Comparison of ENCODE assay signal across 23 cellular contexts in genomic region chr9:90822866-90823265, GRCh38. TPM values are rescaled to one million over a fixed set of nuclear protein-coding genes. Genes with fewer than 3 reads are reported as not detected.
DNase-seq lines count a peak whose midpoint lies in the region; ATAC-seq and TF ChIP-seq lines count a peak whose summit lies in the region.
"Had no signal": no experiment of that assay in that cellular context is flagged by ENCODE, and none has a peak within 500 bp of the region (broad histone marks: within the 10 kb centered on the region; RNA-seq: fewer than 3 reads in every experiment).

No MANE protein-coding gene starts in this region.

- H3K79me1 ChIP-seq in H9 (ENCODE audit: insufficient read depth, low read depth, low read length, poor library complexity, severe bottlenecking) = no peaks in the 10 kb centered on the region

- H3T11ph ChIP-seq in H9 (ENCODE audit: low read length) = no peak overlapping the region

- H3K27ac ChIP-seq in BLaER1 (no peak overlapping the region), H9 (ENCODE audit: insufficient read length, low read depth, low read length) (no peak overlapping the region), MM.1S (ENCODE audit: low read length) (no peak overlapping the region), heart right ventricle (no peak overlapping the region)
- H3K27ac ChIP-seq: C4-2B, KMS-11, SJSA1 had no signal

- peaks cover 3% of the 10 kb centered on the region for H3K27me3 Mint-ChIP-seq in H9 (ENCODE audit: low read depth)
- H3K27me3 Mint-ChIP-seq in dendritic cell treated with granulocyte-macrophage colony-stimulating factor and Interleukin-4, amounts not matched to agents 40 ng/mL and 50 ng/mL, for 4 days = no peaks in the 10 kb centered on the region
- H3K27me3 Mint-ChIP-seq in naive B cell = no peaks in the 10 kb centered on the region
- H3K27me3 Mint-ChIP-seq in activated CD4-positive, alpha-beta memory T cell treated with anti-CD3 and anti-CD28 coated beads, Interleukin-2, amount 10 ng/mL, durations not matched to agents 7 days and 5 days = peaks cover 37% of the 10 kb centered on the region

- CTCF ChIA-PET in activated CD4-positive, alpha-beta memory T cell treated with anti-CD3 and anti-CD28 coated beads, Interleukin-2, amount 10 ng/mL, durations not matched to agents 7 days and 5 days (lab: Charles Lee) = no interaction called here

- H3K4ac ChIP-seq in H9 (ENCODE audit: low read depth, low read length) = no peak overlapping the region

- H2AFZ ChIP-seq in H9 (ENCODE audit: low read length) (no peak overlapping the region), MM.1S (ENCODE audit: low read length) (no peak overlapping the region)

- TF ChIP-seq CTCF in H9 (conservative IDR thresholded peaks at IDR 0.05) = no peak
- TF ChIP-seq CTCF in MM.1S (IDR thresholded peaks at IDR 0.05; ENCODE audit: low read length) = no peak
- TF ChIP-seq CTCF in heart right ventricle (IDR thresholded peaks at IDR 0.05) = no peak

- H3K4me1 Mint-ChIP-seq in H9 = peaks cover 8 to 10% of the 10 kb centered on the region in 2 experiments; a peak in 3 of 4 replicates
- peaks cover 80% of the 10 kb centered on the region for H3K4me1 Mint-ChIP-seq in dendritic cell treated with granulocyte-macrophage colony-stimulating factor and Interleukin-4, amounts not matched to agents 40 ng/mL and 50 ng/mL, for 4 days (ENCODE audit: low read depth)
- peaks cover 65 to 77% (median 74%) of the 10 kb centered on the region in 3 donors for H3K4me1 Mint-ChIP-seq in naive B cell
- no peaks in the 10 kb centered on the region for H3K4me1 Mint-ChIP-seq in activated CD4-positive, alpha-beta memory T cell treated with anti-CD3 and anti-CD28 coated beads, Interleukin-2, amount 10 ng/mL, durations not matched to agents 7 days and 5 days

- H3K9ac ChIP-seq in BLaER1 (no peak overlapping the region), H9 (ENCODE audit: extremely low read depth, insufficient read length, low read length) (no peak overlapping the region), MM.1S (ENCODE audit: low read length) (no peak overlapping the region)
- H3K9ac ChIP-seq: KMS-11 had no signal

- H2BK12ac ChIP-seq in H9 (ENCODE audit: insufficient read length, low read depth, low read length) = no peak overlapping the region

- H3K27ac Mint-ChIP-seq in H9 (peak overlapping the region in 1 of 3 experiments; percentile 89; a peak in 2 of 7 replicates), naive B cell (peak overlapping the region in 4 of 6 donors; percentile 49 to 69 (median 59))
- H3K27ac Mint-ChIP-seq in dendritic cell treated with granulocyte-macrophage colony-stimulating factor and Interleukin-4, amounts not matched to agents 40 ng/mL and 50 ng/mL, for 4 days = peak overlapping the region; percentile 48
- H3K27ac Mint-ChIP-seq in activated CD4-positive, alpha-beta memory T cell treated with anti-CD3 and anti-CD28 coated beads, Interleukin-2, amount 10 ng/mL, durations not matched to agents 7 days and 5 days = no peak overlapping the region

- no peaks in the 10 kb centered on the region for H3K23me2 ChIP-seq in H9 (ENCODE audit: insufficient read length, low read depth, low read length, poor library complexity, severe bottlenecking)

- ATAC-seq in naive B cell (ENCODE audit: low read depth in 2 of 2) (no peak), heart right ventricle (no peak), HG02852 (IDR thresholded peaks at IDR 0.05; ENCODE audit: unreplicated experiment) (no peak)
- ATAC-seq: Right ventricle myocardium inferior had no signal

- H3K79me2 ChIP-seq in H9 (ENCODE audit: insufficient read depth, low read length) (no peaks in the 10 kb centered on the region), MM.1S (ENCODE audit: low read length) (peaks cover 12% of the 10 kb centered on the region)

- H3K4me1 ChIP-seq in BLaER1 (peaks cover 34% of the 10 kb centered on the region), H9 (ENCODE audit: insufficient read depth, low read length) (no peaks in the 10 kb centered on the region), MM.1S (ENCODE audit: low read length) (peaks cover 8% of the 10 kb centered on the region), heart right ventricle (peaks cover 0 to 35% (median 0%) of the 10 kb centered on the region in 9 donors)
- H3K4me1 ChIP-seq: SJSA1 had no signal

- H3K4me3 Mint-ChIP-seq in H9 (no peak overlapping the region), naive B cell (peak overlapping the region in 4 of 8 donors; percentile 19 to 43 (median 30))
- H3K4me3 Mint-ChIP-seq in dendritic cell treated with granulocyte-macrophage colony-stimulating factor and Interleukin-4, amounts not matched to agents 40 ng/mL and 50 ng/mL, for 4 days = no peak overlapping the region
- H3K4me3 Mint-ChIP-seq in activated CD4-positive, alpha-beta memory T cell treated with anti-CD3 and anti-CD28 coated beads, Interleukin-2, amount 10 ng/mL, durations not matched to agents 7 days and 5 days = no peak overlapping the region

- no peak overlapping the region for H3K23ac ChIP-seq in H9 (ENCODE audit: insufficient read length, low read depth, low read length)

- intact Hi-C loops in dendritic cell treated with granulocyte-macrophage colony-stimulating factor and Interleukin-4, amounts not matched to agents 40 ng/mL and 50 ng/mL, for 4 days (cut with micrococcal nuclease) = no loop called here
- intact Hi-C loops in heart right ventricle (cut with DNase I) = no loop called here

- WGBS in H9 (ENCODE audit: extremely low coverage, insufficient read length, low lambda C conversion rate) = no CpG with 5 or more reads among the region's 2 CpGs
- WGBS in heart right ventricle, 2 donors = 91 to 92% methylated on average over 2 of the region's 2 CpGs

- no peak overlapping the region for H2BK15ac ChIP-seq in H9 (ENCODE audit: low read depth, low read length)

- H3K9me3 ChIP-seq in BLaER1 (peaks cover 56% of the 10 kb centered on the region), H9 (ENCODE audit: control insufficient read depth, low read depth, low read length) (no peaks in the 10 kb centered on the region), MM.1S (replicated peaks; ENCODE audit: insufficient read depth, low read length) (no peaks in the 10 kb centered on the region), heart right ventricle (peaks cover 0 to 9% (median 0%) of the 10 kb centered on the region in 11 donors)
- H3K9me3 ChIP-seq: SJSA1 had no signal

- no peak overlapping the region for H2BK20ac ChIP-seq in H9 (ENCODE audit: low read depth, low read length, poor library complexity, severe bottlenecking)

- H2BK120ac ChIP-seq in H9 (ENCODE audit: low read depth, low read length, poor library complexity, severe bottlenecking) = no peak overlapping the region

- no peak overlapping the region for H2BK5ac ChIP-seq in H9 (ENCODE audit: insufficient read length, low read length)

- H4K8ac ChIP-seq in H9 (replicated peaks; ENCODE audit: insufficient read length, low read depth, low read length) = no peak overlapping the region

- POLR2A ChIA-PET in activated CD4-positive, alpha-beta memory T cell treated with anti-CD3 and anti-CD28 coated beads, Interleukin-2, amount 10 ng/mL, durations not matched to agents 7 days and 5 days (lab: Charles Lee) = no interaction called here

- H3K36me3 Mint-ChIP-seq in H9 (ENCODE audit: insufficient read depth in 1 of 3, low read depth in 3 of 3) = peaks cover 9 to 45% (median 30%) of the 10 kb centered on the region in 3 experiments; a peak in 6 of 7 replicates
- H3K36me3 Mint-ChIP-seq in dendritic cell treated with granulocyte-macrophage colony-stimulating factor and Interleukin-4, amounts not matched to agents 40 ng/mL and 50 ng/mL, for 4 days (ENCODE audit: low read depth) = peaks cover 86% of the 10 kb centered on the region
- peaks cover 26 to 34% of the 10 kb centered on the region in 2 donors for H3K36me3 Mint-ChIP-seq in naive B cell
- no peaks in the 10 kb centered on the region for H3K36me3 Mint-ChIP-seq in activated CD4-positive, alpha-beta memory T cell treated with anti-CD3 and anti-CD28 coated beads, Interleukin-2, amount 10 ng/mL, durations not matched to agents 7 days and 5 days (ENCODE audit: low read depth)

- no peak overlapping the region for H2AK5ac ChIP-seq in H9 (ENCODE audit: insufficient read length, low read length)

- H3K4me2 ChIP-seq in BLaER1 (no peak overlapping the region), H9 (ENCODE audit: insufficient read depth, insufficient read length, low read length) (no peak overlapping the region), MM.1S (ENCODE audit: low read depth, low read length) (no peak overlapping the region)
- H3K4me2 ChIP-seq: KMS-11 had no signal

- no peak overlapping the region for H4K91ac ChIP-seq in H9 (ENCODE audit: insufficient read length, low read depth, low read length)

- H3K4me3 ChIP-seq in BLaER1 (peak overlapping the region; percentile 11; the same call in 1 of the 2 replicates), MM.1S (ENCODE audit: low read length) (no peak overlapping the region), heart right ventricle (no peak overlapping the region)
- H3K4me3 ChIP-seq: SJSA1 had no signal

- no peaks in the 10 kb centered on the region for H3K9me2 ChIP-seq in MM.1S (replicated peaks; ENCODE audit: insufficient read depth, low read length)

- H3K14ac ChIP-seq in H9 (ENCODE audit: insufficient read depth, low read length) = no peak overlapping the region

- DNase-seq in H9 (peak; percentile 29), naive B cell (no peak), MM.1S (no peak), heart right ventricle (no peak)
- DNase-seq in activated CD4-positive, alpha-beta memory T cell treated with anti-CD3 and anti-CD28 coated beads, Interleukin-2, amount 10 ng/mL, durations not matched to agents 7 days and 5 days = no peak
- DNase-seq: 8988T, DMS53, GF-D8, IMR-90, NCI-H1417, NCI-H1694 treated with DMSO at 0.1 percent for 48 hours, NCI-H2081 treated with DMSO at 0.1 percent for 48 hours, NCI-H446, NCI-H526, T-helper 1 cell had no signal

- no peak overlapping the region for H3K56ac ChIP-seq in H9 (ENCODE audit: insufficient read length, low read depth, low read length)

- no peaks in the 10 kb centered on the region for H3K27me3 ChIP-seq in BLaER1
- no peaks in the 10 kb centered on the region for H3K27me3 ChIP-seq in H9 (ENCODE audit: insufficient read depth, low read length)
- no peaks in the 10 kb centered on the region for H3K27me3 ChIP-seq in MM.1S (replicated peaks; ENCODE audit: insufficient read depth, low read length)
- peaks cover 0 to 23% (median 0%) of the 10 kb centered on the region in 7 donors for H3K27me3 ChIP-seq in heart right ventricle
- H3K27me3 ChIP-seq: SJSA1 had no signal

- H3K18ac ChIP-seq in H9 (ENCODE audit: insufficient read length, low read depth, low read length) = no peak overlapping the region

- H3K36me3 ChIP-seq in BLaER1 (peaks cover 63% of the 10 kb centered on the region), MM.1S (replicated peaks; ENCODE audit: insufficient read depth, low read length) (no peaks in the 10 kb centered on the region), heart right ventricle (no peaks in the 10 kb centered on the region)
- H3K36me3 ChIP-seq: SJSA1 had no signal

- peaks cover 22% of the 10 kb centered on the region for H4K20me1 ChIP-seq in BLaER1
- no peaks in the 10 kb centered on the region for H4K20me1 ChIP-seq in H9 (ENCODE audit: control insufficient read depth, insufficient read depth, insufficient read length)
- H4K20me1 ChIP-seq in MM.1S (ENCODE audit: insufficient read depth, low read length) = no peaks in the 10 kb centered on the region

- no peaks in the 10 kb centered on the region for H3F3A ChIP-seq in MM.1S (ENCODE audit: insufficient read depth, low read length)

- H4K5ac ChIP-seq in H9 (ENCODE audit: insufficient read length, low read depth, low read length) = no peak overlapping the region

- H3K9me3 Mint-ChIP-seq in H9 (peaks cover 22 to 30% of the 10 kb centered on the region in 2 experiments), naive B cell (peaks cover 0 to 9% (median 5%) of the 10 kb centered on the region in 7 donors)
- peaks cover 12% of the 10 kb centered on the region for H3K9me3 Mint-ChIP-seq in dendritic cell treated with granulocyte-macrophage colony-stimulating factor and Interleukin-4, amounts not matched to agents 40 ng/mL and 50 ng/mL, for 4 days
- peaks cover 1% of the 10 kb centered on the region for H3K9me3 Mint-ChIP-seq in activated CD4-positive, alpha-beta memory T cell treated with anti-CD3 and anti-CD28 coated beads, Interleukin-2, amount 10 ng/mL, durations not matched to agents 7 days and 5 days

RNA-seq across cellular contexts. Expression of gene SYK, which starts 21.2 kb away (rescaled TPM):
- total RNA-seq in H9 (2021) = 7.9 and 8.0 TPM in 2 replicates
- 100 to 1,000 TPM; 163 to 261 (median 214) TPM for polyA plus RNA-seq in naive B cell (ENCODE audit: low read depth in 6 of 6)
- 10 to 100 TPM in 1 of 10 donors, 1 to 10 TPM in 9; 1.0 to 26.1 (median 3.0) TPM for total RNA-seq in heart right ventricle
- 1 to 10 TPM in 1 of 2 donors, under 1 TPM in 1; 0.96 to 1.5 TPM for polyA plus RNA-seq in heart right ventricle
- not detected for total RNA-seq in activated CD4-positive, alpha-beta memory T cell treated with anti-CD3 and anti-CD28 coated beads, Interleukin-2, amount 10 ng/mL, durations not matched to agents 7 days and 5 days
- total RNA-seq: IMR-90, M059J, SJSA1 had no signal
- polyA plus RNA-seq: IMR-90 had no signal
